Comparison of ENCODE assay signal across 33 cellular contexts in the genomic region with DNA sequence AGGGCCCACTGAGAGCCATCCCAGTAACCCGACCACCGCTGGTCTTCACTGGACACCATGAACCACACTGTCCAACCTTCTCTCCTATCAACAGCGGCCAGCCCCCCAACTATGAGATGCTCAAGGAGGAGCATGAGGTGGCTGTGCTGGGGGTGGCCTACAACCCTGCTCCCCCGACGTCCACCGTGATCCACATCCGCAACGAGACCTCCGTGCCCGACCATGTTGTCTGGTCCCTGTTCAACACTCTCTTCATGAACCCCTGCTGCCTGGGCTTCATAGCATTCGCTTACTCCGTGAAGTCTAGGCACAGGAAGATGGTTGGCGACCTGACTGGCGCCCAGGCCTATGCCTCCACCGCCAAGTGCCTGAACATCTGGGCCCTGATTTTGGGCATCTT.
"Had no signal": no experiment of that assay in that cellular context is flagged by ENCODE, and none has a peak within 500 bp of the region (broad histone marks: within the 10 kb centered on the region; RNA-seq: fewer than 3 reads in every experiment).

No MANE protein-coding gene starts in this region.

- H3K36me3 ChIP-seq: MG63 had no signal

- H3K4me3 ChIP-seq: MG63 had no signal

- DNase-seq: Karpas-422, Kasumi-1, MG63, MM.1S, MV-4-11, NCI-H1048, NCI-H1092, NCI-H1092 treated with DMSO at 0.1 percent for 48 hours, NCI-H1105, NCI-H1105 treated with DMSO at 0.1 percent for 48 hours, NCI-H1417, NCI-H1417 treated with DMSO at 0.1 percent for 48 hours, NCI-H1436, NCI-H1436 treated with DMSO at 0.1 percent for 48 hours, NCI-H146, NCI-H1694, NCI-H1694 treated with DMSO at 0.1 percent for 48 hours, NCI-H187, NCI-H187 treated with DMSO at 0.1 percent for 48 hours, NCI-H1930, NCI-H2029, NCI-H2029 treated with DMSO at 0.1 percent for 48 hours, NCI-H2081, NCI-H2081 treated with DMSO at 0.1 percent for 48 hours, NCI-H2107, NCI-H2171, NCI-H2171 treated with DMSO at 0.1 percent for 48 hours, NCI-H2227 treated with DMSO at 0.1 percent for 48 hours, NCI-H345, NCI-H446 treated with DMSO at 0.1 percent for 48 hours, NCI-H510A, NCI-H510A treated with DMSO at 0.1 percent for 48 hours had no signal

- H3K9me3 ChIP-seq: MG63 had no signal

- H3K9ac ChIP-seq: KMS-11 had no signal

- H3K4me2 ChIP-seq: KMS-11 had no signal

- H3K27ac ChIP-seq: KMS-11 had no signal

- H3K27me3 ChIP-seq: MG63 had no signal
